In the genomic region with DNA sequence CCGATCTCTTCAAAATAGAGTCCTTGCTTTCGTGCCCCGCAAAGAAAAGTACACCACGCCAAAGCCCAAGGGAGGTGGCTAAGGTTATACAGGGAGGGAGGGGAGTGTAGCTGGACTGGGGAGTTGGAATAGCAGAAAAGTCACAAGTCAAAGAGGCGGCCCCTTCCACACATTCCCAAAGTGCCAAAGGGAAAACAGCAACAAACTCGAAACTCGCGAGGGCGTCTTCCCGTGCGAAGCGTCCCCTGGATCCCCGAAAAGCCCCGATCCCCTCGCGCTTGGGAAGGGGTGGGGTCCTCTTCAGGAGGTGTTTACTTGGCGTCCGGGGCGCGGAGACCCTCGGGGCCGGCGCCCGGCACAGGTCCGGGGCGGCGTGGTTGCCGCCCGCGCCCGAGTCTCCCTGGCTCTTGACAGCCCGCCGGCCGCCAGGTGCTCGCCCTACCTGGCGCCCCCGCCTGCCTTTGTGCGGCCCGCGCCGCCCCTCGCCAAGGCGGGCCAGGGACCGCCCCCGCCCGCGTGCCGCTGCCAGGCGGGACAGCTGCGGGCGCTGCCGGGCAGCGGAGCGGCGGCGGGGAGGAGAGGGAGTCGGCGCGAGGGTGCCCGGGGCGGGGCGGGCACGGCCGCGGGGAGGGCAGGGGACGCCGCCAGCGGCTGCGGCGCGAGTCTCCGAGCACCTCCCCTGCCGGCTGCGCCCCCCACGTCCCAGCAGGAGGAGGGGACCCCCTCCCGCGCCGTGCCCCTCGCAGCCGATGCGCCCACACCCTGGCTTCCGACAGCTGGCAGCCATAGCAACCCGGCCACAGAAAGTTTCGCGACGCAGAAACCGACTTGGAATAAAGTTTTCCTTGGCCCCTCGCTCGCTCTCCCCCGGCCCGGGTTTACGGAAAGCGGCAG, we compare ENCODE assay signal across 8 cellular contexts. TPM values are rescaled to one million over a fixed set of nuclear protein-coding genes. Genes with fewer than 3 reads are reported as not detected.
DNase-seq lines count a peak whose midpoint lies in the region; ATAC-seq, FAIRE-seq and TF ChIP-seq lines count a peak whose summit lies in the region.

No MANE protein-coding gene starts in this region.

- H3K9ac ChIP-seq in keratinocyte (ENCODE audit: control insufficient read depth, extremely low read depth, insufficient read depth, low read length) = peak overlapping the region; percentile 93
- H3K9ac ChIP-seq in smooth muscle cell (ENCODE audit: low read depth) = peak overlapping the region; percentile 84

- H3K27me3 ChIP-seq in brain microvascular endothelial cell (replicated peaks) (no peaks in the 10 kb centered on the region), keratinocyte (ENCODE audit: control insufficient read depth, extremely low read depth, insufficient read depth, low read length) (no peaks in the 10 kb centered on the region), smooth muscle cell (ENCODE audit: low read depth) (no peaks in the 10 kb centered on the region)

- H3K4me3 ChIP-seq in brain microvascular endothelial cell (ENCODE audit: low read depth, low read length) (peak overlapping the region; percentile 85), keratinocyte (ENCODE audit: control insufficient read depth in 2 of 3, extremely low read depth in 1 of 3, insufficient read depth in 2 of 3, low read depth in 1 of 3, low read length in 3 of 3) (peak overlapping the region; percentile 87 to 98 (median 95)), smooth muscle cell (peak overlapping the region; percentile 68)

- FAIRE-seq in keratinocyte (lab: Jason Lieb, UNC) = no peak

- peak; percentile 42 for DNase-seq in ELR (ENCODE audit: low read depth)
- peak; percentile 40 for DNase-seq in NCI-H510A treated with DMSO at 0.1 percent for 48 hours (lab: John Stamatoyannopoulos, UW)
- DNase-seq in brain microvascular endothelial cell = no peak
- DNase-seq in keratinocyte (ENCODE audit: low read depth, low spot score) = no peak
- DNase-seq in smooth muscle cell (lab: John Stamatoyannopoulos, UW; ENCODE audit: unreplicated experiment) = no peak
- no peak for DNase-seq in NCI-H446 treated with DMSO at 0.1 percent for 48 hours (lab: John Stamatoyannopoulos, UW)

- H3K4me2 ChIP-seq in keratinocyte (ENCODE audit: control insufficient read depth, extremely low read depth, insufficient read depth, low read depth, low read length) = peak overlapping the region; percentile 95
- peak overlapping the region; percentile 92 for H3K4me2 ChIP-seq in smooth muscle cell

- H3K9me3 ChIP-seq in keratinocyte (ENCODE audit: control insufficient read depth, low read depth, low read length) = no peaks in the 10 kb centered on the region
- H3K9me3 ChIP-seq in smooth muscle cell (replicated peaks; ENCODE audit: low read depth) = no peaks in the 10 kb centered on the region

- H2AFZ ChIP-seq in keratinocyte (ENCODE audit: control insufficient read depth, low read length) = no peak overlapping the region
- peak overlapping the region; percentile 92 for H2AFZ ChIP-seq in smooth muscle cell (ENCODE audit: low read depth)

- H4K20me1 ChIP-seq in keratinocyte (ENCODE audit: control insufficient read depth, extremely low read depth, insufficient read depth, low read length) (no peaks in the 10 kb centered on the region), smooth muscle cell (ENCODE audit: low read depth) (peaks cover 50% of the 10 kb centered on the region)

- peak; percentile 15 for ATAC-seq in GM21737 (IDR thresholded peaks at IDR 0.05; ENCODE audit: unreplicated experiment)
- no peak for ATAC-seq in HG03457 (IDR thresholded peaks at IDR 0.05; ENCODE audit: unreplicated experiment)

- TF ChIP-seq CTCF in brain microvascular endothelial cell (IDR thresholded peaks at IDR 0.05; ENCODE audit: low read depth, low read length, missing control alignments) (no peak), keratinocyte (optimal IDR thresholded peaks at IDR 0.05 in 1 of 3, IDR thresholded peaks at IDR 0.05 in 1 of 3, conservative IDR thresholded peaks at IDR 0.05 in 1 of 3; ENCODE audit: extremely low read depth in 1 of 3, insufficient read depth in 2 of 3, low read length in 3 of 3) (peak in 1 of 3 experiments; percentile 9), smooth muscle cell (IDR thresholded peaks at IDR 0.05; ENCODE audit: borderline replicate concordance, insufficient read depth, poor library complexity, severe bottlenecking) (no peak)

- H3K79me2 ChIP-seq in keratinocyte (ENCODE audit: control insufficient read depth, insufficient read depth, low read length) (peaks cover 63% of the 10 kb centered on the region), smooth muscle cell (ENCODE audit: low read depth) (peaks cover 47% of the 10 kb centered on the region)

- H3F3A ChIP-seq in smooth muscle cell (ENCODE audit: low read depth) = no peaks in the 10 kb centered on the region

- no peaks in the 10 kb centered on the region for H3K9me1 ChIP-seq in keratinocyte (ENCODE audit: control insufficient read depth, extremely low read depth, insufficient read depth, low read length)

- 3% methylated on average over 40 of the region's 93 CpGs for WGBS in smooth muscle cell (ENCODE audit: low lambda C conversion rate)

- in situ Hi-C loops in brain microvascular endothelial cell (cut with HindIII; ENCODE audit: low pct_ligation_motif_present, low sequenced_read_pairs) = no loop called here

- H3K27ac ChIP-seq in brain microvascular endothelial cell = peak overlapping the region; percentile 90
- H3K27ac ChIP-seq in keratinocyte (ENCODE audit: control insufficient read depth, insufficient read depth, low read length) = peak overlapping the region; percentile 91
- H3K27ac ChIP-seq in smooth muscle cell (ENCODE audit: low read depth) = peak overlapping the region; percentile 77

- dilution Hi-C loops in keratinocyte (cut with MboI; ENCODE audit: extremely low pct_ligation_motif_present, low sequenced_read_pairs) = no loop called here

- H3K4me1 ChIP-seq in keratinocyte (ENCODE audit: control insufficient read depth, extremely low read depth, insufficient read depth, low read length) = peaks cover 46% of the 10 kb centered on the region
- H3K4me1 ChIP-seq in smooth muscle cell (ENCODE audit: low read depth) = peaks cover 11% of the 10 kb centered on the region

- H3K36me3 ChIP-seq in brain microvascular endothelial cell (replicated peaks) (no peaks in the 10 kb centered on the region), keratinocyte (ENCODE audit: control insufficient read depth in 2 of 2, extremely low read depth in 1 of 2, insufficient read depth in 2 of 2, low read length in 2 of 2) (peaks cover 0 to 3% of the 10 kb centered on the region in 2 experiments), smooth muscle cell (ENCODE audit: low read depth) (no peaks in the 10 kb centered on the region)

RNA-seq across cellular contexts. Expression of a gene that starts 1.0 kb away (rescaled TPM):
- polyA plus RNA-seq in keratinocyte (74.6 to 213 TPM (median 117 TPM) in 3 replicates), smooth muscle cell (54.5 and 69.6 TPM in 2 replicates)
- 201 TPM for polyA plus RNA-seq in keratinocyte (2011; ENCODE audit: low read depth)
- 63.2 and 176 TPM in 2 replicates for polyA plus RNA-seq in keratinocyte (2011; cell fraction: cytosol; rRNA removed)
- 167 and 242 TPM in 2 replicates for polyA plus RNA-seq in keratinocyte (2011; cell fraction: nucleus; rRNA removed)
- 112 and 184 TPM in 2 replicates for polyA plus RNA-seq in keratinocyte (2012; ENCODE audit: low replicate concordance)
- 46.1 to 279 TPM (median 153 TPM) in 3 replicates for polyA minus RNA-seq in keratinocyte
- 218 TPM for polyA minus RNA-seq in keratinocyte (2011; cell fraction: cytosol; rRNA and poly(A)+ RNA removed)
- polyA minus RNA-seq in keratinocyte (2011; cell fraction: nucleus; rRNA and poly(A)+ RNA removed) = 151 and 398 TPM in 2 replicates
- total RNA-seq in smooth muscle cell = 50.0 and 68.6 TPM in 2 replicates

Comparison
In these comparisons a context has a peak if more than half of its experiments do, and no peak if none do; other contexts are left out.
1. DNase-seq: peak in ELR (single experiment) and NCI-H510A treated with DMSO at 0.1 percent for 48 hours (single experiment); none in brain microvascular endothelial cell (single experiment), keratinocyte (single experiment), smooth muscle cell (single experiment) and NCI-H446 treated with DMSO at 0.1 percent for 48 hours (single experiment).
2. Peak in every context shown above with its lines, with median percentiles within 50 percentile points of each other: H3K27ac ChIP-seq and H3K4me3 ChIP-seq.